20 cellular contexts compared by ENCODE assay signal in genomic region chr16:4893103-4893862, GRCh38. TPM values are rescaled to one million over a fixed set of nuclear protein-coding genes. Genes with fewer than 3 reads are reported as not detected.
A peak's percentile ranks its signal among the peaks of the same experiment; 100 is the strongest.
DNase-seq lines count a peak whose midpoint lies in the region; ATAC-seq, FAIRE-seq and TF ChIP-seq lines count a peak whose summit lies in the region.
"Had no signal": no experiment of that assay in that cellular context is flagged by ENCODE, and none has a peak within 500 bp of the region (broad histone marks: within the 10 kb centered on the region; RNA-seq: fewer than 3 reads in every experiment).

No MANE protein-coding gene starts in this region.

- H3K27ac ChIP-seq in HepG2 (ENCODE audit: extremely low read length, insufficient read depth, low read length) (no peak overlapping the region), right lobe of liver (no peak overlapping the region), left ventricle myocardium inferior (replicated peaks) (peak overlapping the region; percentile 78), neuronal stem cell (replicated peaks; ENCODE audit: low read length) (no peak overlapping the region)
- H3K27ac ChIP-seq: GM23248, KMS-11, SJCRH30 had no signal

- H2AFZ ChIP-seq in HepG2 (ENCODE audit: low read length): no peak overlapping the region
- no peak overlapping the region for H2AFZ ChIP-seq in neuronal stem cell (ENCODE audit: low read length)
- H2AFZ ChIP-seq: GM23248 had no signal

- H3K4ac ChIP-seq in neuronal stem cell (ENCODE audit: low read length): no peak overlapping the region

- FAIRE-seq in HepG2 (lab: Jason Lieb, UNC): no peak

- TF ChIP-seq POLR2A in HepG2 (IDR thresholded peaks at IDR 0.05; ENCODE audit: insufficient read depth in 1 of 2, low read depth in 2 of 2, low read length in 2 of 2) (no peak), right lobe of liver (IDR thresholded peaks at IDR 0.05) (no peak)

- no peak overlapping the region for H2BK5ac ChIP-seq in neuronal stem cell (ENCODE audit: low read length)

- in situ Hi-C loops in HepG2 (cut with HindIII; ENCODE audit: extremely low pct_ligation_motif_present, low pct_unique_long_range_greater_than_20kb): no loop called here

- no peak for ATAC-seq in HepG2
- ATAC-seq in right lobe of liver: no peak
- no peak for ATAC-seq in GM21528 (IDR thresholded peaks at IDR 0.05; ENCODE audit: low FRiP score, unreplicated experiment)
- ATAC-seq: HCT116, PC-3 had no signal

- no peak overlapping the region for H3K9ac ChIP-seq in HepG2 (ENCODE audit: insufficient read depth, low read depth, low read length)
- H3K9ac ChIP-seq in neuronal stem cell (ENCODE audit: low read depth, low read length, poor library complexity): peak overlapping the region; percentile 70
- H3K9ac ChIP-seq: GM23248, KMS-11 had no signal

- no peak overlapping the region for H4K8ac ChIP-seq in neuronal stem cell (ENCODE audit: low read depth, low read length)

- CTCF ChIA-PET in HepG2 (lab: Yijun Ruan, JAX; ENCODE audit: low intra/inter-chr PET ratio, low total read pairs): no interaction called here

- H2AK5ac ChIP-seq in neuronal stem cell (ENCODE audit: low read depth, low read length): peak overlapping the region; percentile 46

- H3K23ac ChIP-seq in neuronal stem cell (ENCODE audit: low read depth, low read length, poor library complexity): peak overlapping the region; percentile 95

- intact Hi-C loops in HepG2 (cut with micrococcal nuclease; ENCODE audit: unreplicated experiment): no loop called here
- intact Hi-C loops in right lobe of liver (cut with DNase I): no loop called here
- intact Hi-C loops in left ventricle myocardium inferior (cut with micrococcal nuclease): no loop called here

- TF ChIP-seq CTCF in HepG2 (CRISPR knock-in tag; IDR thresholded peaks at IDR 0.05) (no peak), right lobe of liver (IDR thresholded peaks at IDR 0.05) (no peak), left ventricle myocardium inferior (IDR thresholded peaks at IDR 0.05; ENCODE audit: borderline replicate concordance) (no peak)

- H3K27me3 ChIP-seq in HepG2 (ENCODE audit: control insufficient read depth in 1 of 2, insufficient read depth in 2 of 2, low read length in 2 of 2) (no peaks in the 10 kb centered on the region), right lobe of liver (no peaks in the 10 kb centered on the region), left ventricle myocardium inferior (ENCODE audit: low read depth) (no peaks in the 10 kb centered on the region), neuronal stem cell (ENCODE audit: control insufficient read depth in 3 of 3, insufficient read depth in 3 of 3, low read depth in 1 of 3, low read length in 3 of 3) (no peaks in the 10 kb centered on the region)
- H3K27me3 ChIP-seq: SJCRH30 had no signal

- 82% methylated on average over 5 of the region's 26 CpGs for WGBS in HepG2 (ENCODE audit: low lambda C conversion rate)
- 89% methylated on average over 8 of the region's 26 CpGs for WGBS in right lobe of liver (ENCODE audit: insufficient coverage, low coverage, low lambda C conversion rate, missing lambda C conversion rate)
- WGBS in neuronal stem cell (ENCODE audit: extremely low coverage in 2 of 2, insufficient read length in 2 of 2, insufficient replicate concordance in 1 of 2), 2 donors: no CpG with 5 or more reads among the region's 26 CpGs

- H3K18ac ChIP-seq in neuronal stem cell (ENCODE audit: low read length): peak overlapping the region; percentile 71

- POLR2A ChIA-PET in HepG2 (lab: Yijun Ruan, JAX): no interaction called here

- no peak overlapping the region for H4K91ac ChIP-seq in neuronal stem cell (ENCODE audit: low read depth, low read length, poor library complexity)

- H3K4me1 ChIP-seq in HepG2 (ENCODE audit: insufficient read depth, low read length): no peaks in the 10 kb centered on the region
- peaks cover 0 to 6% (median 0%) of the 10 kb centered on the region in 4 donors for H3K4me1 ChIP-seq in right lobe of liver
- H3K4me1 ChIP-seq in left ventricle myocardium inferior: peaks cover 21% of the 10 kb centered on the region
- no peaks in the 10 kb centered on the region for H3K4me1 ChIP-seq in neuronal stem cell (ENCODE audit: control insufficient read depth in 2 of 2, insufficient read depth in 1 of 2, low read depth in 1 of 2, low read length in 2 of 2)
- H3K4me1 ChIP-seq: Caco-2 had no signal

- BruUV-seq in HepG2 (replicated peaks; lab: Mats Ljungman, UMichigan): no TSS peak

- H3K79me2 ChIP-seq in HepG2 (ENCODE audit: insufficient read depth, low read length): no peaks in the 10 kb centered on the region

- TF ChIP-seq EP300 in HepG2 (IDR thresholded peaks at IDR 0.05; ENCODE audit: low read depth in 2 of 2, low read length in 2 of 2): no peak
- TF ChIP-seq EP300 in HepG2 (CRISPR knock-in tag; IDR thresholded peaks at IDR 0.05; ENCODE audit: borderline replicate concordance): no peak

- DNase-seq in HepG2 (ENCODE audit: low spot score): no peak
- DNase-seq in right lobe of liver: no peak
- DNase-seq in left ventricle myocardium inferior: no peak
- DNase-seq in neuronal stem cell (ENCODE audit: low spot score): no peak
- no peak for DNase-seq in cortex of kidney (lab: John Stamatoyannopoulos, UW)
- no peak for DNase-seq in NCI-H1436 (lab: John Stamatoyannopoulos, UW)
- DNase-seq: Caco-2; CD4-positive, alpha-beta T cell; GF-D8; GM23248; NCI-H1417; NCI-H187 treated with DMSO at 0.1 percent for 48 hours; NCI-H226; NCI-H524 treated with DMSO at 0.1 percent for 48 hours; PC-3; RPMI8226 had no signal

- H3K79me1 ChIP-seq in neuronal stem cell (ENCODE audit: low read depth, low read length): peaks cover 2% of the 10 kb centered on the region

- no peaks in the 10 kb centered on the region for H4K20me1 ChIP-seq in HepG2 (ENCODE audit: insufficient read depth, low read length)

- H3K4me3 ChIP-seq in HepG2 (replicated peaks in 1 of 3; ENCODE audit: insufficient read depth in 1 of 3, low read depth in 2 of 3, low read length in 3 of 3) (no peak overlapping the region), right lobe of liver (no peak overlapping the region), left ventricle myocardium inferior (no peak overlapping the region), neuronal stem cell (ENCODE audit: low read length in 2 of 2) (no peak overlapping the region)
- H3K4me3 ChIP-seq: GM23248 had no signal

- peak overlapping the region; percentile 82 for H3K14ac ChIP-seq in neuronal stem cell (ENCODE audit: low read length)

- peak overlapping the region; percentile 90 for H2BK12ac ChIP-seq in neuronal stem cell (ENCODE audit: low read length)

- TF ChIP-seq RAD21 in HepG2 (CRISPR knock-in tag; IDR thresholded peaks at IDR 0.05): no peak

- H3K4me2 ChIP-seq in HepG2 (ENCODE audit: low read depth, low read length): no peak overlapping the region
- H3K4me2 ChIP-seq in neuronal stem cell (ENCODE audit: insufficient read depth, low read length, poor library complexity, severe bottlenecking): no peak overlapping the region
- H3K4me2 ChIP-seq: KMS-11 had no signal

- no peak overlapping the region for H2BK15ac ChIP-seq in neuronal stem cell (ENCODE audit: low read length)

- no peaks in the 10 kb centered on the region for H3K9me3 ChIP-seq in HepG2 (ENCODE audit: low read length)
- H3K9me3 ChIP-seq in right lobe of liver: no peaks in the 10 kb centered on the region
- H3K9me3 ChIP-seq in left ventricle myocardium inferior (replicated peaks): peaks cover under 1% of the 10 kb centered on the region
- H3K9me3 ChIP-seq in neuronal stem cell (replicated peaks in 1 of 2; ENCODE audit: control insufficient read depth in 2 of 2, insufficient read depth in 1 of 2, low read depth in 1 of 2, low read length in 2 of 2): peaks cover 0 to under 1% of the 10 kb centered on the region in 2 donors
- H3K9me3 ChIP-seq: Caco-2, SJCRH30 had no signal

- H3K36me3 ChIP-seq in HepG2 (replicated peaks in 1 of 2; ENCODE audit: control insufficient read depth in 1 of 2, insufficient read depth in 2 of 2, low read length in 2 of 2) (peaks cover 0 to 2% of the 10 kb centered on the region in 2 experiments; a peak in 2 of 5 replicates), right lobe of liver (peaks cover 0 to 36% (median 2%) of the 10 kb centered on the region in 4 donors), left ventricle myocardium inferior (peaks cover 23% of the 10 kb centered on the region), neuronal stem cell (replicated peaks in 1 of 2; ENCODE audit: control insufficient read depth in 2 of 2, insufficient read depth in 2 of 2, low read length in 2 of 2) (peaks cover 0 to 2% of the 10 kb centered on the region in 2 donors)
- H3K36me3 ChIP-seq: SJCRH30 had no signal

- no peak overlapping the region for H2BK120ac ChIP-seq in neuronal stem cell (ENCODE audit: low read depth, low read length)

RNA-seq across cellular contexts. Expression of gene PPL, which starts 43.7 kb away (rescaled TPM):
- total RNA-seq in HepG2 (2016; rRNA removed; fragmentation: Illumina TruSeq; extraction: Trizol): 4.4 and 6.6 TPM in 2 replicates
- 1.1 and 1.5 TPM in 2 replicates for total RNA-seq in HepG2 (2016; cell fraction: cytosol; rRNA removed; fragmentation: Illumina TruSeq; extraction: Trizol; ENCODE audit: low read depth)
- total RNA-seq in HepG2 (2016; cell fraction: insoluble cytoplasmic fraction; rRNA removed; fragmentation: Illumina TruSeq; extraction: Trizol): 3.3 and 6.8 TPM in 2 replicates
- 1.8 and 2.4 TPM in 2 replicates for total RNA-seq in HepG2 (2016; cell fraction: membrane; rRNA removed; fragmentation: Illumina TruSeq; extraction: Trizol)
- 8.8 and 10.7 TPM in 2 replicates for total RNA-seq in HepG2 (2016; cell fraction: nucleus; rRNA removed; fragmentation: Illumina TruSeq; extraction: Trizol)
- polyA plus RNA-seq in HepG2 (2011; rRNA removed): 5.7 and 7.5 TPM in 2 replicates
- 4.1 and 4.4 TPM in 2 replicates for polyA plus RNA-seq in HepG2 (2011; cell fraction: cytosol; rRNA removed)
- polyA plus RNA-seq in HepG2 (2011; cell fraction: nucleus; rRNA removed): 19.1 and 22.6 TPM in 2 replicates
- 5.2 and 7.1 TPM in 2 replicates for polyA plus RNA-seq in HepG2 (2012)
- 0.62 and 0.73 TPM in 2 replicates for polyA plus RNA-seq in HepG2 (2016; cell fraction: cytosol; fragmentation: Illumina TruSeq; extraction: Trizol; ENCODE audit: low read depth)
- polyA plus RNA-seq in HepG2 (2016; cell fraction: insoluble cytoplasmic fraction; fragmentation: Illumina TruSeq; extraction: Trizol; ENCODE audit: low read depth): 2.7 and 3.1 TPM in 2 replicates
- polyA plus RNA-seq in HepG2 (2016; cell fraction: membrane; fragmentation: Illumina TruSeq; extraction: Trizol; ENCODE audit: low read depth): 0.72 and 0.92 TPM in 2 replicates
- 14.4 and 14.5 TPM in 2 replicates for polyA plus RNA-seq in HepG2 (2016; cell fraction: nucleus; fragmentation: Illumina TruSeq; extraction: Trizol; ENCODE audit: insufficient read depth, low read depth)
- 9.9 and 18.8 TPM in 2 replicates for polyA minus RNA-seq in HepG2 (2011; rRNA and poly(A)+ RNA removed; ENCODE audit: low replicate concordance)
- polyA minus RNA-seq in HepG2 (2011; cell fraction: cytosol; rRNA and poly(A)+ RNA removed): 6.1 and 7.4 TPM in 2 replicates
- 7.3 and 10.2 TPM in 2 replicates for polyA minus RNA-seq in HepG2 (2011; cell fraction: nucleus; rRNA and poly(A)+ RNA removed)
- total RNA-seq in right lobe of liver: 10 to 100 TPM in 4 of 6 experiments, 1 to 10 TPM in 2; 6.9 to 23.8 (median 14.4) TPM
- 7.6 TPM for total RNA-seq in left ventricle myocardium inferior
- polyA plus RNA-seq in neuronal stem cell (2013, experiment 1 of 2): 0.82 TPM
- 0.98 TPM for polyA plus RNA-seq in neuronal stem cell (2013, experiment 2 of 2)
- total RNA-seq: CD4-positive, alpha-beta T cell had no signal

RNA-seq across cellular contexts. Expression of gene UBN1, which starts 46.0 kb away (rescaled TPM):
- total RNA-seq in HepG2 (2016; rRNA removed; fragmentation: Illumina TruSeq; extraction: Trizol) (19.4 and 23.5 TPM in 2 replicates), right lobe of liver (10 to 100 TPM; 12.0 to 18.6 (median 16.2) TPM), left ventricle myocardium inferior (41.1 TPM)
- total RNA-seq in HepG2 (2016; cell fraction: cytosol; rRNA removed; fragmentation: Illumina TruSeq; extraction: Trizol; ENCODE audit: low read depth): 3.2 and 3.4 TPM in 2 replicates
- 16.5 and 23.4 TPM in 2 replicates for total RNA-seq in HepG2 (2016; cell fraction: insoluble cytoplasmic fraction; rRNA removed; fragmentation: Illumina TruSeq; extraction: Trizol)
- total RNA-seq in HepG2 (2016; cell fraction: membrane; rRNA removed; fragmentation: Illumina TruSeq; extraction: Trizol): 7.7 and 8.3 TPM in 2 replicates
- 21.8 and 22.1 TPM in 2 replicates for total RNA-seq in HepG2 (2016; cell fraction: nucleus; rRNA removed; fragmentation: Illumina TruSeq; extraction: Trizol)
- 10.6 TPM in 2 replicates for polyA plus RNA-seq in HepG2 (2011; rRNA removed)
- 6.2 and 7.7 TPM in 2 replicates for polyA plus RNA-seq in HepG2 (2011; cell fraction: cytosol; rRNA removed)
- polyA plus RNA-seq in HepG2 (2011; cell fraction: nucleus; rRNA removed): 31.3 and 37.9 TPM in 2 replicates
- 12.1 and 15.1 TPM in 2 replicates for polyA plus RNA-seq in HepG2 (2012)
- polyA plus RNA-seq in HepG2 (2016; cell fraction: cytosol; fragmentation: Illumina TruSeq; extraction: Trizol; ENCODE audit: low read depth): 0.95 and 1.1 TPM in 2 replicates
- 13.1 and 16.1 TPM in 2 replicates for polyA plus RNA-seq in HepG2 (2016; cell fraction: insoluble cytoplasmic fraction; fragmentation: Illumina TruSeq; extraction: Trizol; ENCODE audit: low read depth)
- polyA plus RNA-seq in HepG2 (2016; cell fraction: membrane; fragmentation: Illumina TruSeq; extraction: Trizol; ENCODE audit: low read depth): 2.9 and 3.3 TPM in 2 replicates
- 28.3 and 29.1 TPM in 2 replicates for polyA plus RNA-seq in HepG2 (2016; cell fraction: nucleus; fragmentation: Illumina TruSeq; extraction: Trizol; ENCODE audit: insufficient read depth, low read depth)
- 31.7 and 41.5 TPM in 2 replicates for polyA minus RNA-seq in HepG2 (2011; rRNA and poly(A)+ RNA removed; ENCODE audit: low replicate concordance)
- polyA minus RNA-seq in HepG2 (2011; cell fraction: cytosol; rRNA and poly(A)+ RNA removed): 9.0 and 10.1 TPM in 2 replicates
- polyA minus RNA-seq in HepG2 (2011; cell fraction: nucleus; rRNA and poly(A)+ RNA removed): 20.9 and 24.1 TPM in 2 replicates
- 23.1 TPM for polyA plus RNA-seq in neuronal stem cell (2013, experiment 1 of 2)
- polyA plus RNA-seq in neuronal stem cell (2013, experiment 2 of 2): 23.3 TPM

RNA-seq across cellular contexts. Expression of gene GLYR1, which starts 46.2 kb away (rescaled TPM):
- total RNA-seq in HepG2 (2016; rRNA removed; fragmentation: Illumina TruSeq; extraction: Trizol): 48.7 and 65.0 TPM in 2 replicates
- total RNA-seq in HepG2 (2016; cell fraction: cytosol; rRNA removed; fragmentation: Illumina TruSeq; extraction: Trizol; ENCODE audit: low read depth): 15.9 and 19.4 TPM in 2 replicates
- total RNA-seq in HepG2 (2016; cell fraction: insoluble cytoplasmic fraction; rRNA removed; fragmentation: Illumina TruSeq; extraction: Trizol): 45.2 and 62.7 TPM in 2 replicates
- 15.9 and 18.0 TPM in 2 replicates for total RNA-seq in HepG2 (2016; cell fraction: membrane; rRNA removed; fragmentation: Illumina TruSeq; extraction: Trizol)
- 42.0 and 52.4 TPM in 2 replicates for total RNA-seq in HepG2 (2016; cell fraction: nucleus; rRNA removed; fragmentation: Illumina TruSeq; extraction: Trizol)
- polyA plus RNA-seq in HepG2 (2011; rRNA removed): 28.3 and 35.0 TPM in 2 replicates
- 19.7 and 20.6 TPM in 2 replicates for polyA plus RNA-seq in HepG2 (2011; cell fraction: cytosol; rRNA removed)
- polyA plus RNA-seq in HepG2 (2011; cell fraction: nucleus; rRNA removed): 37.8 and 42.0 TPM in 2 replicates
- 24.7 and 35.3 TPM in 2 replicates for polyA plus RNA-seq in HepG2 (2012)
- polyA plus RNA-seq in HepG2 (2016; cell fraction: cytosol; fragmentation: Illumina TruSeq; extraction: Trizol; ENCODE audit: low read depth): 5.7 and 7.1 TPM in 2 replicates
- polyA plus RNA-seq in HepG2 (2016; cell fraction: insoluble cytoplasmic fraction; fragmentation: Illumina TruSeq; extraction: Trizol; ENCODE audit: low read depth): 52.7 and 61.5 TPM in 2 replicates
- polyA plus RNA-seq in HepG2 (2016; cell fraction: membrane; fragmentation: Illumina TruSeq; extraction: Trizol; ENCODE audit: low read depth): 9.9 and 13.3 TPM in 2 replicates
- polyA plus RNA-seq in HepG2 (2016; cell fraction: nucleus; fragmentation: Illumina TruSeq; extraction: Trizol; ENCODE audit: insufficient read depth, low read depth): 79.5 and 95.5 TPM in 2 replicates
- 31.8 and 71.0 TPM in 2 replicates for polyA minus RNA-seq in HepG2 (2011; rRNA and poly(A)+ RNA removed; ENCODE audit: low replicate concordance)
- 7.9 and 8.7 TPM in 2 replicates for polyA minus RNA-seq in HepG2 (2011; cell fraction: cytosol; rRNA and poly(A)+ RNA removed)
- polyA minus RNA-seq in HepG2 (2011; cell fraction: nucleus; rRNA and poly(A)+ RNA removed): 30.6 and 30.8 TPM in 2 replicates
- total RNA-seq in right lobe of liver: 10 to 100 TPM; 33.1 to 55.2 (median 51.2) TPM
- total RNA-seq in left ventricle myocardium inferior: 86.7 TPM
- polyA plus RNA-seq in neuronal stem cell (2013, experiment 1 of 2): 45.6 TPM
- 46.1 TPM for polyA plus RNA-seq in neuronal stem cell (2013, experiment 2 of 2)
